ENCODE assay signal across 17 cellular contexts in genomic region chr15:100716456-100717085, GRCh38.
"Had no signal": no experiment of that assay in that cellular context is flagged by ENCODE, and none has a peak within 500 bp of the region (broad histone marks: within the 10 kb centered on the region; RNA-seq: fewer than 3 reads in every experiment).

No MANE protein-coding gene starts in this region.

- H3K27me3 ChIP-seq: thyroid gland had no signal

- H3K4me3 ChIP-seq: lower lobe of right lung, thyroid gland had no signal

- H3K9me3 ChIP-seq: lower lobe of right lung, thyroid gland had no signal

- H3K4me1 ChIP-seq: parathyroid adenoma had no signal

- H3K4me3 Mint-ChIP-seq: activated CD8-positive, alpha-beta T cell treated with anti-CD3 and anti-CD28 coated beads for 36 hours; activated naive CD8-positive, alpha-beta T cell treated with anti-CD3 and anti-CD28 coated beads for 36 hours; activated T-helper 1 cell treated with anti-CD3 and anti-CD28 coated beads, Interleukin-12 subunit alpha, Interleukin-12 subunit beta, Interleukin-2, Interleukin-4 antibody, amounts not matched to agents 30 ng/mL and 10 ng/mL and 1 ng/mL, durations not matched to agents 14 hours and 24 hours and 36 hours; brain; central memory CD8-positive, alpha-beta T cell; neural crest cell; stimulated activated memory B cell treated with anti-CD40 and anti-IgM and Interleukin-4, amounts not matched to agents 10 μg/mL and 1 μg/mL and 100 μg/mL, for 72 hours; T-helper 17 cell had no signal

- DNase-seq: activated CD4-positive, alpha-beta T cell treated with anti-CD3 and anti-CD28 coated beads for 4 hours; activated CD8-positive, alpha-beta memory T cell treated with anti-CD3 and anti-CD28 coated beads, Interleukin-2, amount 50 U/mL, for 48 hours; activated CD8-positive, alpha-beta T cell treated with anti-CD3 and anti-CD28 coated beads for 36 hours; activated naive CD8-positive, alpha-beta T cell treated with anti-CD3 and anti-CD28 coated beads for 36 hours; amygdala; effector memory CD4-positive, alpha-beta T cell; foreskin fibroblast; stimulated activated CD4-positive, alpha-beta T cell treated with anti-CD3 and anti-CD28 coated beads, Interleukin-2, amount 100 ng/mL, for 48 hours; T-helper 17 cell had no signal

- H2AFZ ChIP-seq: parathyroid adenoma had no signal

- H3K79me2 ChIP-seq: parathyroid adenoma had no signal

- H3K36me3 Mint-ChIP-seq: activated naive CD8-positive, alpha-beta T cell treated with anti-CD3 and anti-CD28 coated beads for 36 hours; brain; stimulated activated memory B cell treated with anti-CD40 and anti-IgM and Interleukin-4, amounts not matched to agents 10 μg/mL and 1 μg/mL and 100 μg/mL, for 72 hours had no signal

- H3K4me1 Mint-ChIP-seq: activated naive CD8-positive, alpha-beta T cell treated with anti-CD3 and anti-CD28 coated beads for 36 hours; central memory CD8-positive, alpha-beta T cell; stimulated activated memory B cell treated with anti-CD40 and anti-IgM and Interleukin-4, amounts not matched to agents 10 μg/mL and 1 μg/mL and 100 μg/mL, for 72 hours had no signal

- H3K27me3 Mint-ChIP-seq: activated CD8-positive, alpha-beta T cell treated with anti-CD3 and anti-CD28 coated beads for 36 hours had no signal

- H3K27ac Mint-ChIP-seq: activated CD8-positive, alpha-beta T cell treated with anti-CD3 and anti-CD28 coated beads for 36 hours; activated naive CD8-positive, alpha-beta T cell treated with anti-CD3 and anti-CD28 coated beads for 36 hours; activated T-helper 1 cell treated with anti-CD3 and anti-CD28 coated beads, Interleukin-12 subunit alpha, Interleukin-12 subunit beta, Interleukin-2, Interleukin-4 antibody, amounts not matched to agents 30 ng/mL and 10 ng/mL and 1 ng/mL, durations not matched to agents 14 hours and 24 hours and 36 hours; brain; stimulated activated memory B cell treated with anti-CD40 and anti-IgM and Interleukin-4, amounts not matched to agents 10 μg/mL and 1 μg/mL and 100 μg/mL, for 72 hours; T-helper 17 cell had no signal

- ATAC-seq: activated CD8-positive, alpha-beta T cell treated with anti-CD3 and anti-CD28 coated beads for 36 hours; stimulated activated memory B cell treated with anti-CD40 and anti-IgM and Interleukin-4, amounts not matched to agents 10 μg/mL and 1 μg/mL and 100 μg/mL, for 72 hours; T-helper 17 cell had no signal

- H3K9ac ChIP-seq: parathyroid adenoma had no signal

- H3K9me3 Mint-ChIP-seq: activated CD8-positive, alpha-beta T cell treated with anti-CD3 and anti-CD28 coated beads for 36 hours; activated naive CD8-positive, alpha-beta T cell treated with anti-CD3 and anti-CD28 coated beads for 36 hours; activated T-helper 1 cell treated with anti-CD3 and anti-CD28 coated beads, Interleukin-12 subunit alpha, Interleukin-12 subunit beta, Interleukin-2, Interleukin-4 antibody, amounts not matched to agents 30 ng/mL and 10 ng/mL and 1 ng/mL, durations not matched to agents 14 hours and 24 hours and 36 hours; brain; central memory CD8-positive, alpha-beta T cell; neural crest cell; stimulated activated memory B cell treated with anti-CD40 and anti-IgM and Interleukin-4, amounts not matched to agents 10 μg/mL and 1 μg/mL and 100 μg/mL, for 72 hours had no signal

- H3K36me3 ChIP-seq: lower lobe of right lung, thyroid gland had no signal

- H3K27ac ChIP-seq: parathyroid adenoma, thyroid gland had no signal
